Comparison of ENCODE assay signal across 8 cellular contexts in genomic region chr15:80567721-80568157, GRCh38.
DNase-seq lines count a peak whose midpoint lies in the region; ATAC-seq and TF ChIP-seq lines count a peak whose summit lies in the region.

No MANE protein-coding gene starts in this region.

- H3K36me3 ChIP-seq in DOHH2 (ENCODE audit: control insufficient read depth, low read length) (no peaks in the 10 kb centered on the region), thoracic aorta (no peaks in the 10 kb centered on the region)

- no peaks in the 10 kb centered on the region for H3K9me2 ChIP-seq in DOHH2 (replicated peaks; ENCODE audit: control insufficient read depth, low read length)

- no peaks in the 10 kb centered on the region for H3F3A ChIP-seq in DOHH2 (ENCODE audit: control insufficient read depth, insufficient read depth)

- H3K27me3 ChIP-seq in DOHH2 (ENCODE audit: control insufficient read depth, low read length): peaks cover 3% of the 10 kb centered on the region; the same call in 1 of the 2 replicates
- H3K27me3 ChIP-seq in thoracic aorta (replicated peaks; ENCODE audit: insufficient read depth): no peaks in the 10 kb centered on the region

- no peak overlapping the region for H3K4me2 ChIP-seq in DOHH2 (ENCODE audit: low read length)

- H3K79me2 ChIP-seq in DOHH2 (ENCODE audit: control insufficient read depth, low read length): no peaks in the 10 kb centered on the region

- no peak overlapping the region for H3K4me3 ChIP-seq in DOHH2 (ENCODE audit: low read length)
- no peak overlapping the region for H3K4me3 ChIP-seq in coronary artery
- no peak overlapping the region for H3K4me3 ChIP-seq in thoracic aorta

- DNase-seq in HT1080 (ENCODE audit: low read depth): peak; percentile 81
- peak; percentile 50 for DNase-seq in RKO (ENCODE audit: low spot score)
- peak; percentile 65 for DNase-seq in coronary artery (ENCODE audit: low spot score)
- DNase-seq in left colon: peak; percentile 41
- no peak for DNase-seq in thoracic aorta (ENCODE audit: low spot score)

- H3K9me3 ChIP-seq in DOHH2 (ENCODE audit: control insufficient read depth, insufficient read depth, low read length): no peaks in the 10 kb centered on the region
- no peaks in the 10 kb centered on the region for H3K9me3 ChIP-seq in thoracic aorta

- intact Hi-C loops in left colon (cut with DNase I, micrococcal nuclease): loop anchor here in 1 of 2 donors (5.0 kb wide), 1 partner anchor 210 kb away; the partner anchor contains the start of gene CEMIP

- no peaks in the 10 kb centered on the region for H4K20me1 ChIP-seq in DOHH2 (ENCODE audit: control insufficient read depth, insufficient read depth, low read depth, low read length)

- H3K27ac ChIP-seq in DOHH2 (ENCODE audit: low read depth, low read length) (no peak overlapping the region), coronary artery (no peak overlapping the region), thoracic aorta (no peak overlapping the region)

- TF ChIP-seq CTCF in DOHH2 (IDR thresholded peaks at IDR 0.05; ENCODE audit: low read depth, low read length, poor library complexity, severe bottlenecking): peak; percentile 23
- TF ChIP-seq CTCF in coronary artery (IDR thresholded peaks at IDR 0.05): peak; percentile 53
- peak; percentile 55 for TF ChIP-seq CTCF in thoracic aorta (IDR thresholded peaks at IDR 0.05)

- ATAC-seq in left colon (peak; percentile 94), thoracic aorta (ENCODE audit: insufficient number of reproducible peaks, low FRiP score, low read depth) (peak; percentile 71), HG03378 (IDR thresholded peaks at IDR 0.05; ENCODE audit: unreplicated experiment) (no peak), GM18868 (IDR thresholded peaks at IDR 0.05; ENCODE audit: unreplicated experiment) (no peak)

- H3K4me1 ChIP-seq in DOHH2 (ENCODE audit: control insufficient read depth, low read length): no peaks in the 10 kb centered on the region
- H3K4me1 ChIP-seq in thoracic aorta (ENCODE audit: control insufficient read depth in 1 of 2, low read depth in 2 of 2): peaks cover 0 to 3% of the 10 kb centered on the region in 2 donors

Comparison
In these comparisons a context has a peak if more than half of its experiments do, and no peak if none do; other contexts are left out.
1. ATAC-seq: peak in left colon (single experiment) and thoracic aorta (single experiment); none in HG03378 (single experiment) and GM18868 (single experiment).
2. Peak in every context shown above with its lines, with median percentiles within 50 percentile points of each other: CTCF ChIP-seq.